1 cellular context compared by ENCODE assay signal in the genomic region with DNA sequence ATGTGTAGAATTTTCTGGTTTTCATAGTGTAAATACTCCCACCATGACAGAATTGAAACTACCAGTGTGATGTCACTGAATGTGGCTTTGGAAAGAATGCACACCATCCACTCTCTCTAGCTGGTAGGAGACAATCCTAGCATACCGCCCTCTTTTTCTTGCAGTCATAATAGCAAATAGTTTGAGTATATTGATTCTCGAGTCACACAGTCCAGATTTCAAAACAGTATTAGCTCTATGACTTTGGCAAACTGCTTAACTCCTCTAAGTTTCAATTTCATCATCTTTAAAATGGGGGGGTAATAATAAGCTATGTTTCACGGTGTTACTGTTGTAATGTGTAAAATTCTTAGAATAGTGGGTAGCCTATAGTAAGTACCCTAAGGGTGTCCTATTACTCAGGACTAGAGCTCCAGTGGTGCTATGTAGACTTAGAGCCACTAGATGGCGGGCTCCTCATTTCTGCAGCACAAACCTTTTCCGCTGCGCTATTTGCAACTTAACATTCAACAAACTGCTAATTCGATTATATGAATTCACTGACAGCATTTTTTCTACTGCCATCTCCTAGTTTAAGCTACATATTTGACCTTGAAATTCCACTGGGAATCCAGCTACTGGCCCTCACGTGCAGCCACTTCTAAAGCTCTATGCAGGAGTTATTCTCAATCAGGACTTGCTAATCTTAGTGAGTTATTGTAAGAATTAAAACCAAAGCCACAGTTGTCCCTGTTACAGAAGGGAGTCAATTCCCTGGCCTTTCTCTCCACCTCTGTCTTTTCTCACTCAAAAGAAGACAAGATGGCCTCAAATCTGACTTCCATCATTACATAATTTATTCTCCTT.
TF ChIP-seq lines count a peak whose summit lies in the region.

No MANE protein-coding gene starts in this region.

TF ChIP-seq in IMR-90, 13 proteins besides CTCF, POLR2A, EP300 and RAD21:
- TF ChIP-seq BHLHE40 (IDR thresholded peaks at IDR 0.05; ENCODE audit: low read depth, low read length): peak; percentile 32; the same call in 1 of the 2 replicates
- no peak for TF ChIP-seq CEBPB (IDR thresholded peaks at IDR 0.05; ENCODE audit: low read depth, low read length)
- TF ChIP-seq SMC3 (IDR thresholded peaks at IDR 0.05; ENCODE audit: low read depth, low read length): peak; percentile 88
